In genomic region chr11:66996609-66997273, GRCh38 we compare ENCODE assay signal across 1 cellular context.
TF ChIP-seq lines count a peak whose summit lies in the region.

No MANE protein-coding gene starts in this region.

TF ChIP-seq in HEK293, 187 proteins besides CTCF, POLR2A, EP300 and RAD21 (continued from another document):
- TF ChIP-seq ZBTB11 (tag by site-specific recombination; conservative IDR thresholded peaks at IDR 0.05; ENCODE audit: low read depth) (peak; percentile 76), ZNF555 (tag by site-specific recombination; conservative IDR thresholded peaks at IDR 0.05) (peak; percentile 89), TRIM28 (IDR thresholded peaks at IDR 0.05; ENCODE audit: borderline replicate concordance, low read length) (no peak), ZBTB49 (tag by site-specific recombination; IDR thresholded peaks at IDR 0.05; ENCODE audit: low read depth) (no peak), YY2 (tag by site-specific recombination; IDR thresholded peaks at IDR 0.05) (no peak), ZNF202 (tag by site-specific recombination; IDR thresholded peaks at IDR 0.05; ENCODE audit: borderline replicate concordance) (0 out of 2 replicates have a peak, but pooled peaks have one; percentile 67), ZFP37 (tag by site-specific recombination; IDR thresholded peaks at IDR 0.05) (0 out of 2 replicates have a peak, but pooled peaks have one; percentile 52), ZNF580 (tag by site-specific recombination; IDR thresholded peaks at IDR 0.05) (0 out of 2 replicates have a peak, but pooled peaks have one; percentile 34), ZNF530 (tag by site-specific recombination; IDR thresholded peaks at IDR 0.05; ENCODE audit: low read depth) (no peak), ZNF837 (tag by site-specific recombination; IDR thresholded peaks at IDR 0.05) (no peak), MZF1 (tag by site-specific recombination; IDR thresholded peaks at IDR 0.05; ENCODE audit: borderline replicate concordance) (peak; percentile 19; the same call in 1 of the 2 replicates), ZNF398 (tag by site-specific recombination; IDR thresholded peaks at IDR 0.05) (no peak), ZSCAN16 (tag by site-specific recombination; IDR thresholded peaks at IDR 0.05) (no peak), ZNF544 (tag by site-specific recombination; IDR thresholded peaks at IDR 0.05) (no peak), ZSCAN4 (tag by site-specific recombination; IDR thresholded peaks at IDR 0.05) (no peak), PBX3 (CRISPR knock-in tag; IDR thresholded peaks at IDR 0.05) (no peak), IKZF3 (tag by site-specific recombination; IDR thresholded peaks at IDR 0.05) (no peak), ZNF23 (tag by site-specific recombination; IDR thresholded peaks at IDR 0.05; ENCODE audit: borderline replicate concordance) (no peak), SCRT2 (tag by site-specific recombination; IDR thresholded peaks at IDR 0.05) (no peak), ZNF335 (tag by site-specific recombination; conservative IDR thresholded peaks at IDR 0.05) (no peak), GFI1B (tag by site-specific recombination; IDR thresholded peaks at IDR 0.05) (no peak), ZNF350 (tag by site-specific recombination; IDR thresholded peaks at IDR 0.05) (no peak), ZNF548 (tag by site-specific recombination; IDR thresholded peaks at IDR 0.05) (no peak), BCL6B (tag by site-specific recombination; IDR thresholded peaks at IDR 0.05) (no peak), ZNF223 (tag by site-specific recombination; IDR thresholded peaks at IDR 0.05) (no peak), ZNF76 (tag by site-specific recombination; IDR thresholded peaks at IDR 0.05; ENCODE audit: borderline replicate concordance, low read depth) (no peak), SETDB1 (IDR thresholded peaks at IDR 0.05; ENCODE audit: insufficient read length, low read length) (no peak), HOXC10 (CRISPR knock-in tag; IDR thresholded peaks at IDR 0.05) (no peak), ZNF114 (tag by site-specific recombination; IDR thresholded peaks at IDR 0.05) (no peak), KLF1 (tag by site-specific recombination; IDR thresholded peaks at IDR 0.05) (no peak), ZNF449 (tag by site-specific recombination; IDR thresholded peaks at IDR 0.05) (no peak), ZFP3 (tag by site-specific recombination; IDR thresholded peaks at IDR 0.05; ENCODE audit: low read depth) (peak; percentile 52; the same call in 1 of the 2 replicates), ZNF19 (tag by site-specific recombination; IDR thresholded peaks at IDR 0.05; ENCODE audit: low read depth) (0 out of 2 replicates have a peak, but pooled peaks have one; percentile 67)
